8 cellular contexts compared by ENCODE assay signal in genomic region chr1:26810105-26810504, GRCh38. TPM values are rescaled to one million over a fixed set of nuclear protein-coding genes. Genes with fewer than 3 reads are reported as not detected.
DNase-seq lines count a peak whose midpoint lies in the region; TF ChIP-seq lines count a peak whose summit lies in the region.
"Not testable (repeated sequence)": the region's sequence is repeated elsewhere in the genome, so short reads cannot be mapped to it uniquely, and the experiment has no call there.

No MANE protein-coding gene starts in this region.

- intact Hi-C loops in dorsolateral prefrontal cortex (cut with DNase I) = not testable (repeated sequence)

- H3K27me3 ChIP-seq in SJSA1 (replicated peaks); dorsolateral prefrontal cortex; kidney epithelial cell (ENCODE audit: control insufficient read depth, insufficient read depth, low read length): not testable (repeated sequence)

- POLR2A ChIA-PET in AG04449 (lab: Yijun Ruan, JAX) = not testable (repeated sequence)

- not testable (repeated sequence) for DNase-seq in AG04449 (ENCODE audit: low read depth, low spot score); kidney epithelial cell (ENCODE audit: low read depth)
- DNase-seq in NCI-H1105 treated with DMSO at 0.1 percent for 48 hours (lab: John Stamatoyannopoulos, UW) (peak; percentile 53), SJSA1 (ENCODE audit: low read depth in 1 of 2, low spot score in 2 of 2) (peak; percentile 57 to 75), dorsolateral prefrontal cortex (peak in 2 of 10 donors; percentile 59 to 61)
- peak; percentile 74 for DNase-seq in activated CD8-positive, alpha-beta memory T cell treated with anti-CD3 and anti-CD28 coated beads, Interleukin-2, amount 50 U/mL, for 48 hours
- peak; percentile 46 to 67 for DNase-seq in stimulated activated CD4-positive, alpha-beta T cell treated with anti-CD3 and anti-CD28 coated beads, Interleukin-12 subunit alpha, Interleukin-12 subunit beta, amount 100 ng/mL, for 24 hours (ENCODE audit: low read depth in 2 of 2)

- not testable (repeated sequence) for H3K9me3 ChIP-seq in SJSA1 (replicated peaks)

- CTCF ChIA-PET in AG04449 (lab: Yijun Ruan, JAX) = interaction anchor here (0.7 to 5.9 kb wide), 29 partner anchors 10 to 286 kb away, joined by 3 to 62 read pairs (median 5); partner anchors contain the start of genes PIGV and ZDHHC18

- TF ChIP-seq CTCF in AG04449 (IDR thresholded peaks at IDR 0.05; ENCODE audit: insufficient read depth, low read length, missing control alignments) (peak; percentile 78), GM12874 (IDR thresholded peaks at IDR 0.05; ENCODE audit: insufficient read depth, low read depth, low read length) (peak; percentile 81), dorsolateral prefrontal cortex (IDR thresholded peaks at IDR 0.05 in 54 of 56, conservative IDR thresholded peaks at IDR 0.05 in 2 of 56; ENCODE audit: low read depth in 1 of 56, partially characterized antibody in 56 of 56) (peak in 55 of 56 donors; percentile 54 to 81 (median 68)), kidney epithelial cell (IDR thresholded peaks at IDR 0.05; ENCODE audit: insufficient read depth, low read length, poor library complexity, severe bottlenecking) (peak; percentile 84)

- H3K4me3 ChIP-seq in AG04449 (ENCODE audit: low read depth, low read length); SJSA1; dorsolateral prefrontal cortex; kidney epithelial cell (ENCODE audit: low read depth, low read length): not testable (repeated sequence)

- H3K27ac ChIP-seq in SJSA1, dorsolateral prefrontal cortex: not testable (repeated sequence)

- not testable (repeated sequence) for H3K36me3 ChIP-seq in SJSA1; kidney epithelial cell (ENCODE audit: control insufficient read depth, insufficient read depth, low read length)

- H3K4me1 ChIP-seq in SJSA1 (replicated peaks) = peaks cover 10% of the 10 kb centered on the region

RNA-seq across cellular contexts. Expression of gene ZDHHC18, which starts 16.4 kb away (rescaled TPM):
- 18.4 and 19.9 TPM in 2 replicates for total RNA-seq in SJSA1 (2014; rRNA removed; shearing (Covaris generic))
- total RNA-seq in dorsolateral prefrontal cortex (10 to 100 TPM; 22.8 to 51.7 (median 34.9) TPM), kidney epithelial cell (24.2 and 27.0 TPM in 2 replicates)

RNA-seq across cellular contexts. Expression of gene PIGV, which starts 22.4 kb away (rescaled TPM):
- 10.2 and 21.3 TPM in 2 replicates for total RNA-seq in SJSA1 (2014; rRNA removed; shearing (Covaris generic))
- total RNA-seq in dorsolateral prefrontal cortex (10 to 100 TPM in 116 of 120 experiments, 1 to 10 TPM in 4; 9.1 to 22.9 (median 14.3) TPM), kidney epithelial cell (8.5 and 11.5 TPM in 2 replicates)

RNA-seq across cellular contexts. Expression of gene SFN, which starts 52.8 kb away (rescaled TPM):
- 0.47 TPM in 1 of 2 replicates, not detected in the other for total RNA-seq in SJSA1 (2014; rRNA removed; shearing (Covaris generic))
- total RNA-seq in dorsolateral prefrontal cortex (10 to 100 TPM in 7 of 120 experiments, 1 to 10 TPM in 46, under 1 TPM in 34, not detected in 33; 0.29 to 70.1 (median 1.3) TPM), kidney epithelial cell (85.8 and 89.0 TPM in 2 replicates)
